In genomic region chr7:38947541-38947940, GRCh38 we compare ENCODE assay signal across 3 cellular contexts. TPM values are rescaled to one million over a fixed set of nuclear protein-coding genes. Genes with fewer than 3 reads are reported as not detected.
"Had no signal": no experiment of that assay in that cellular context is flagged by ENCODE, and none has a peak within 500 bp of the region (broad histone marks: within the 10 kb centered on the region; RNA-seq: fewer than 3 reads in every experiment).

No MANE protein-coding gene starts in this region.

RNA-seq across cellular contexts. Expression of gene POU6F2, which starts 30.2 kb away (rescaled TPM):
- total RNA-seq: LHCN-M2, M059J, NCI-H460 had no signal
